7 cellular contexts compared by ENCODE assay signal in genomic region chr17:28900986-28901726, GRCh38. TPM values are rescaled to one million over a fixed set of nuclear protein-coding genes. Genes with fewer than 3 reads are reported as not detected.
DNase-seq lines count a peak whose midpoint lies in the region; TF ChIP-seq lines count a peak whose summit lies in the region.
"Had no signal": no experiment of that assay in that cellular context is flagged by ENCODE, and none has a peak within 500 bp of the region (broad histone marks: within the 10 kb centered on the region; RNA-seq: fewer than 3 reads in every experiment).

No MANE protein-coding gene starts in this region.

- H3K4me3 ChIP-seq in A673 (ENCODE audit: low read depth, low read length, poor library complexity, severe bottlenecking) (peak overlapping the region; percentile 90), endodermal cell (ENCODE audit: low read length) (peak overlapping the region; percentile 93)

- TF ChIP-seq CTCF in A673 (conservative IDR thresholded peaks at IDR 0.05; ENCODE audit: low read depth, low read length) (no peak), endodermal cell (conservative IDR thresholded peaks at IDR 0.05) (no peak), CD14-positive monocyte (IDR thresholded peaks at IDR 0.05) (no peak)

- no peaks in the 10 kb centered on the region for H3K27me3 ChIP-seq in A673 (replicated peaks; ENCODE audit: insufficient read depth, low read depth, low read length, poor library complexity)
- no peaks in the 10 kb centered on the region for H3K27me3 ChIP-seq in endodermal cell (ENCODE audit: control insufficient read depth, insufficient read depth, low read length, poor library complexity, severe bottlenecking)

- no peaks in the 10 kb centered on the region for H3K27me3 Mint-ChIP-seq in endodermal cell (ENCODE audit: insufficient read depth)
- H3K27me3 Mint-ChIP-seq in CD14-positive monocyte (ENCODE audit: low read depth in 3 of 3), result peaks cover 1 to 10% (median 2%) of the 10 kb centered on the region in 3 donors

- H3K4me1 ChIP-seq in A673 (ENCODE audit: insufficient read depth, low read length, poor library complexity, severe bottlenecking) (peaks cover 44% of the 10 kb centered on the region), endodermal cell (ENCODE audit: control insufficient read depth, insufficient read depth, low read length) (no peaks in the 10 kb centered on the region)

- DNase-seq in A673 (ENCODE audit: low spot score) (no peak), endodermal cell (peak; percentile 47), cortex of kidney (lab: John Stamatoyannopoulos, UW) (no peak), NCI-H2107 (lab: John Stamatoyannopoulos, UW) (no peak), CD14-positive monocyte (ENCODE audit: low spot score) (no peak)
- DNase-seq: NCI-H2171 had no signal

- no TSS peak for BruUV-seq in A673 (replicated peaks; lab: Mats Ljungman, UMichigan)

- peak overlapping the region; percentile 67 for H3K4me3 Mint-ChIP-seq in endodermal cell
- H3K4me3 Mint-ChIP-seq in CD14-positive monocyte, result no peak overlapping the region

- H3K9me3 ChIP-seq in A673 (ENCODE audit: low read depth, low read length, poor library complexity, severe bottlenecking) (no peaks in the 10 kb centered on the region), KOPT-K1 (ENCODE audit: insufficient read depth, low read length, poor library complexity, severe bottlenecking) (no peaks in the 10 kb centered on the region), endodermal cell (ENCODE audit: control insufficient read depth, low read length) (no peaks in the 10 kb centered on the region)

- POLR2A ChIA-PET in A673 (lab: Charles Lee; ENCODE audit: low non-redundant PET), result interaction anchor here (0.5 kb wide), 1 partner anchor 412 kb away, joined by 3 read pairs; no protein-coding TSS in a partner anchor

- H3K27ac Mint-ChIP-seq in endodermal cell (no peak overlapping the region), CD14-positive monocyte (peak overlapping the region in 1 of 7 donors; percentile 72)

- peak overlapping the region; percentile 90 for H3K27ac ChIP-seq in A673 (ENCODE audit: low read depth, low read length, poor library complexity, severe bottlenecking)
- H3K27ac ChIP-seq in KOPT-K1 (ENCODE audit: low read depth, low read length, poor library complexity, severe bottlenecking), result peak overlapping the region; percentile 76
- H3K27ac ChIP-seq in endodermal cell (ENCODE audit: low read depth, low read length), result no peak overlapping the region

- peaks cover 17% of the 10 kb centered on the region for H3K36me3 ChIP-seq in A673 (ENCODE audit: insufficient read depth, low read length, poor library complexity, severe bottlenecking)
- peaks cover 21% of the 10 kb centered on the region for H3K36me3 ChIP-seq in KOPT-K1 (ENCODE audit: insufficient read depth, low read length)
- peaks cover 25% of the 10 kb centered on the region for H3K36me3 ChIP-seq in endodermal cell (ENCODE audit: control insufficient read depth, insufficient read depth, low read length)

- WGBS in endodermal cell (ENCODE audit: insufficient coverage in 1 of 2, insufficient read length in 1 of 2), 2 experiments, result 94 to 98% methylated on average over 20 to 24 of the region's 24 CpGs

- intact Hi-C loops in A673 (cut with micrococcal nuclease; ENCODE audit: unreplicated experiment) (loop anchor here (5.0 kb wide), 1 partner anchor 154 kb away; no protein-coding TSS in a partner anchor), CD14-positive monocyte (cut with micrococcal nuclease) (loop anchor here (5.0 to 10.0 kb wide), 2 partner anchors 51 to 214 kb away; partner anchors contain the start of gene PHF12 (in 1 of the 2))

- CTCF ChIA-PET in A673 (lab: Charles Lee), result no interaction called here

- H3K9me3 Mint-ChIP-seq in endodermal cell (no peaks in the 10 kb centered on the region), CD14-positive monocyte (peaks cover 0 to 2% (median 0%) of the 10 kb centered on the region in 7 donors)

- no peak overlapping the region for H3K9ac ChIP-seq in endodermal cell (ENCODE audit: extremely low read depth, low read length, poor library complexity, severe bottlenecking)

- peaks cover 14% of the 10 kb centered on the region for H3K4me1 Mint-ChIP-seq in endodermal cell
- H3K4me1 Mint-ChIP-seq in CD14-positive monocyte, result peaks cover 36% of the 10 kb centered on the region

- H3K36me3 Mint-ChIP-seq in endodermal cell (ENCODE audit: low read depth) (peaks cover 20% of the 10 kb centered on the region), CD14-positive monocyte (peaks cover 11% of the 10 kb centered on the region in 2 donors)

RNA-seq across cellular contexts. Expression of gene DHRS13, which starts 1.7 kb away (rescaled TPM):
- 37.3 and 41.9 TPM in 2 replicates for total RNA-seq in A673 (2021)
- total RNA-seq in endodermal cell, result 10 to 100 TPM; 19.1 to 24.8 TPM
- polyA plus RNA-seq in endodermal cell (2013, experiment 1 of 2), result 17.5 TPM
- polyA plus RNA-seq in endodermal cell (2013, experiment 2 of 2), result 14.9 TPM
- polyA plus RNA-seq in CD14-positive monocyte, result 1 to 10 TPM; 3.7 to 4.5 TPM

RNA-seq across cellular contexts. Expression of gene FLOT2, which starts 3.6 kb away (rescaled TPM):
- total RNA-seq in A673 (2021), result 79.1 and 112 TPM in 2 replicates
- total RNA-seq in endodermal cell, result 100 to 1,000 TPM; 195 to 215 TPM
- 90.5 TPM for polyA plus RNA-seq in endodermal cell (2013, experiment 1 of 2)
- polyA plus RNA-seq in endodermal cell (2013, experiment 2 of 2), result 92.9 TPM
- 100 to 1,000 TPM; 244 to 271 TPM for polyA plus RNA-seq in CD14-positive monocyte

RNA-seq across cellular contexts. Expression of gene ERAL1, which starts 46.3 kb away (rescaled TPM):
- total RNA-seq in A673 (2021) (80.5 and 85.2 TPM in 2 replicates), endodermal cell (10 to 100 TPM; 54.2 to 60.9 TPM)
- 61.4 TPM for polyA plus RNA-seq in endodermal cell (2013, experiment 1 of 2)
- polyA plus RNA-seq in endodermal cell (2013, experiment 2 of 2), result 58.7 TPM
- polyA plus RNA-seq in CD14-positive monocyte, result 10 to 100 TPM; 33.8 to 34.5 TPM

RNA-seq across cellular contexts. Expression of gene PHF12, which starts 50.2 kb away (rescaled TPM):
- 63.3 and 73.4 TPM in 2 replicates for total RNA-seq in A673 (2021)
- 10 to 100 TPM; 60.0 to 61.0 TPM for total RNA-seq in endodermal cell
- polyA plus RNA-seq in endodermal cell (2013, experiment 1 of 2), result 41.2 TPM
- polyA plus RNA-seq in endodermal cell (2013, experiment 2 of 2), result 39.4 TPM
- 1 to 10 TPM; 1.4 to 2.5 TPM for polyA plus RNA-seq in CD14-positive monocyte

RNA-seq across cellular contexts. Expression of gene FAM222B, which starts 58.6 kb away (rescaled TPM):
- 27.3 and 31.8 TPM in 2 replicates for total RNA-seq in A673 (2021)
- 10 to 100 TPM; 59.2 to 75.7 TPM for total RNA-seq in endodermal cell
- 43.2 TPM for polyA plus RNA-seq in endodermal cell (2013, experiment 1 of 2)
- 39.4 TPM for polyA plus RNA-seq in endodermal cell (2013, experiment 2 of 2)
- 1 to 10 TPM; 1.5 to 1.9 TPM for polyA plus RNA-seq in CD14-positive monocyte
